Comparison of ENCODE assay signal across 2 cellular contexts in the genomic region with DNA sequence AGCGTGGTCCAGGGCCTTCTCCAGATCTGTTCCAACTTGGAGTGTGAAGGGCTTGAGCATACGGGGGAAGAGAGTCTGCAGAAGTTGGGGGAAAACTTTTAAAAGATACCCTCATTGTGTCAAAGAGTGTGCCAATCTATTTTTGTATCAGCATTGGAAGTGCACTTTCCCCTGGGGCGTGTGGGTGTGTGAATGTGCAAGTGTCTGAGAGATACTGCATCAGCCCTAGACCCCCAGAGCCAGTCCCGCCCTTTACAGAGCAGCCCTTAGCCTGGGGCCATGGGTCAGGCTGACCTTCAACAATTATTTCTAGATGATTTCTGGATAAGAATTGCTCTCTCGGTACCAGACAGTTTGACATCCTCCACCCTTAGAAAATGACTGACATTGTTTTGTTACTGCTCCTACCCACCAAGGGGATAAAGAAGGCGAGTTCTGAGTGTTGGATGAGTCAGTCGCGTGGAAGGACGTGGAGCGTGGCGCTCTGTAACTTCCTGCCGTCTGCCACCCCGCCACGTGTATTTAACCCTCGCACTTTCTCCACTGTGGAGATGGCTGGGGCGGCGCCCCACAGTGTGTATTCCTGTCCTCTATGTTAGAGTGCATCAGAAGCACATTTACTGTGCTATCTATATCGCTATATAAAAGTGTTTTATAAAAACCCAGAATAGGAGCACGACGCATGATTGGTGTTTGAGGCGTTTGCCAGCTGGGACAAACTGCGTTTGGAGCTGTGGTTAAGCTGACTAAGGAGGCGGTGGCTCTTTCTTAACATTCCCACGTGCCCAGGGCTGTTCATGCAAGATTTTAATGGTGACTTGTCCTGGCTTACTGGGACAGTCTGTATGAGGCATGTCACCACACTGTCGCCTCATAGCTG.
TF ChIP-seq lines count a peak whose summit lies in the region.

No MANE protein-coding gene starts in this region.

TF ChIP-seq in SK-N-SH, 30 proteins besides CTCF, POLR2A, EP300 and RAD21:
- TF ChIP-seq, protein P1, sequence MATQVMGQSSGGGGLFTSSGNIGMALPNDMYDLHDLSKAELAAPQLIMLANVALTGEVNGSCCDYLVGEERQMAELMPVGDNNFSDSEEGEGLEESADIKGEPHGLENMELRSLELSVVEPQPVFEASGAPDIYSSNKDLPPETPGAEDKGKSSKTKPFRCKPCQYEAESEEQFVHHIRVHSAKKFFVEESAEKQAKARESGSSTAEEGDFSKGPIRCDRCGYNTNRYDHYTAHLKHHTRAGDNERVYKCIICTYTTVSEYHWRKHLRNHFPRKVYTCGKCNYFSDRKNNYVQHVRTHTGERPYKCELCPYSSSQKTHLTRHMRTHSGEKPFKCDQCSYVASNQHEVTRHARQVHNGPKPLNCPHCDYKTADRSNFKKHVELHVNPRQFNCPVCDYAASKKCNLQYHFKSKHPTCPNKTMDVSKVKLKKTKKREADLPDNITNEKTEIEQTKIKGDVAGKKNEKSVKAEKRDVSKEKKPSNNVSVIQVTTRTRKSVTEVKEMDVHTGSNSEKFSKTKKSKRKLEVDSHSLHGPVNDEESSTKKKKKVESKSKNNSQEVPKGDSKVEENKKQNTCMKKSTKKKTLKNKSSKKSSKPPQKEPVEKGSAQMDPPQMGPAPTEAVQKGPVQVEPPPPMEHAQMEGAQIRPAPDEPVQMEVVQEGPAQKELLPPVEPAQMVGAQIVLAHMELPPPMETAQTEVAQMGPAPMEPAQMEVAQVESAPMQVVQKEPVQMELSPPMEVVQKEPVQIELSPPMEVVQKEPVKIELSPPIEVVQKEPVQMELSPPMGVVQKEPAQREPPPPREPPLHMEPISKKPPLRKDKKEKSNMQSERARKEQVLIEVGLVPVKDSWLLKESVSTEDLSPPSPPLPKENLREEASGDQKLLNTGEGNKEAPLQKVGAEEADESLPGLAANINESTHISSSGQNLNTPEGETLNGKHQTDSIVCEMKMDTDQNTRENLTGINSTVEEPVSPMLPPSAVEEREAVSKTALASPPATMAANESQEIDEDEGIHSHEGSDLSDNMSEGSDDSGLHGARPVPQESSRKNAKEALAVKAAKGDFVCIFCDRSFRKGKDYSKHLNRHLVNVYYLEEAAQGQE (IDR thresholded peaks at IDR 0.05; ENCODE audit: low read depth, low read length) = no peak
- TF ChIP-seq SMC3 (IDR thresholded peaks at IDR 0.05; ENCODE audit: low read depth, low read length) (no peak), NRF1 (IDR thresholded peaks at IDR 0.05; ENCODE audit: low read depth, low read length) (no peak), GATA2 (CRISPR knock-in tag; IDR thresholded peaks at IDR 0.05) (no peak), CHD2 (IDR thresholded peaks at IDR 0.05; ENCODE audit: low read length, partially characterized antibody) (no peak), RFX5 (IDR thresholded peaks at IDR 0.05; ENCODE audit: low read length) (no peak), TCF12 (IDR thresholded peaks at IDR 0.05) (no peak), POLR2AphosphoS5 (IDR thresholded peaks at IDR 0.05; ENCODE audit: low read depth, low read length) (no peak), FOXM1 (IDR thresholded peaks at IDR 0.05; ENCODE audit: low read depth) (no peak), RCOR1 (IDR thresholded peaks at IDR 0.05; ENCODE audit: low read length) (no peak), FOSL2 (IDR thresholded peaks at IDR 0.05; ENCODE audit: borderline replicate concordance, low read depth) (no peak), MEF2A (IDR thresholded peaks at IDR 0.05; ENCODE audit: borderline replicate concordance, low read depth) (no peak), TAF1 (IDR thresholded peaks at IDR 0.05; ENCODE audit: borderline replicate concordance, low read depth, low read length) (no peak)
- TF ChIP-seq, protein P2, sequence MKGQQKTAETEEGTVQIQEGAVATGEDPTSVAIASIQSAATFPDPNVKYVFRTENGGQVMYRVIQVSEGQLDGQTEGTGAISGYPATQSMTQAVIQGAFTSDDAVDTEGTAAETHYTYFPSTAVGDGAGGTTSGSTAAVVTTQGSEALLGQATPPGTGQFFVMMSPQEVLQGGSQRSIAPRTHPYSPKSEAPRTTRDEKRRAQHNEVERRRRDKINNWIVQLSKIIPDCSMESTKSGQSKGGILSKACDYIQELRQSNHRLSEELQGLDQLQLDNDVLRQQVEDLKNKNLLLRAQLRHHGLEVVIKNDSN (IDR thresholded peaks at IDR 0.05; ENCODE audit: borderline replicate concordance, low read depth) = no peak
- TF ChIP-seq, protein P3, sequence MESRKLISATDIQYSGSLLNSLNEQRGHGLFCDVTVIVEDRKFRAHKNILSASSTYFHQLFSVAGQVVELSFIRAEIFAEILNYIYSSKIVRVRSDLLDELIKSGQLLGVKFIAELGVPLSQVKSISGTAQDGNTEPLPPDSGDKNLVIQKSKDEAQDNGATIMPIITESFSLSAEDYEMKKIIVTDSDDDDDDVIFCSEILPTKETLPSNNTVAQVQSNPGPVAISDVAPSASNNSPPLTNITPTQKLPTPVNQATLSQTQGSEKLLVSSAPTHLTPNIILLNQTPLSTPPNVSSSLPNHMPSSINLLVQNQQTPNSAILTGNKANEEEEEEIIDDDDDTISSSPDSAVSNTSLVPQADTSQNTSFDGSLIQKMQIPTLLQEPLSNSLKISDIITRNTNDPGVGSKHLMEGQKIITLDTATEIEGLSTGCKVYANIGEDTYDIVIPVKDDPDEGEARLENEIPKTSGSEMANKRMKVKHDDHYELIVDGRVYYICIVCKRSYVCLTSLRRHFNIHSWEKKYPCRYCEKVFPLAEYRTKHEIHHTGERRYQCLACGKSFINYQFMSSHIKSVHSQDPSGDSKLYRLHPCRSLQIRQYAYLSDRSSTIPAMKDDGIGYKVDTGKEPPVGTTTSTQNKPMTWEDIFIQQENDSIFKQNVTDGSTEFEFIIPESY (IDR thresholded peaks at IDR 0.05; ENCODE audit: borderline replicate concordance, low read depth) = no peak
- TF ChIP-seq, protein P4, sequence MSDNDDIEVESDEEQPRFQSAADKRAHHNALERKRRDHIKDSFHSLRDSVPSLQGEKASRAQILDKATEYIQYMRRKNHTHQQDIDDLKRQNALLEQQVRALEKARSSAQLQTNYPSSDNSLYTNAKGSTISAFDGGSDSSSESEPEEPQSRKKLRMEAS (IDR thresholded peaks at IDR 0.05; ENCODE audit: low read depth) = no peak

TF ChIP-seq in SK-N-SH treated with all-trans-retinoic acid at 6 μM for 48 hours, 23 proteins besides CTCF, POLR2A, EP300 and RAD21 (continued from another document):
- TF ChIP-seq, protein P5, sequence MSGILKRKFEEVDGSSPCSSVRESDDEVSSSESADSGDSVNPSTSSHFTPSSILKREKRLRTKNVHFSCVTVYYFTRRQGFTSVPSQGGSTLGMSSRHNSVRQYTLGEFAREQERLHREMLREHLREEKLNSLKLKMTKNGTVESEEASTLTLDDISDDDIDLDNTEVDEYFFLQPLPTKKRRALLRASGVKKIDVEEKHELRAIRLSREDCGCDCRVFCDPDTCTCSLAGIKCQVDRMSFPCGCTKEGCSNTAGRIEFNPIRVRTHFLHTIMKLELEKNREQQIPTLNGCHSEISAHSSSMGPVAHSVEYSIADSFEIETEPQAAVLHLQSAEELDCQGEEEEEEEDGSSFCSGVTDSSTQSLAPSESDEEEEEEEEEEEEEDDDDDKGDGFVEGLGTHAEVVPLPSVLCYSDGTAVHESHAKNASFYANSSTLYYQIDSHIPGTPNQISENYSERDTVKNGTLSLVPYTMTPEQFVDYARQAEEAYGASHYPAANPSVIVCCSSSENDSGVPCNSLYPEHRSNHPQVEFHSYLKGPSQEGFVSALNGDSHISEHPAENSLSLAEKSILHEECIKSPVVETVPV (CRISPR knock-in tag; IDR thresholded peaks at IDR 0.05) = no peak
- no peak for TF ChIP-seq OSR1 (CRISPR knock-in tag; IDR thresholded peaks at IDR 0.05)
